In the genomic region with DNA sequence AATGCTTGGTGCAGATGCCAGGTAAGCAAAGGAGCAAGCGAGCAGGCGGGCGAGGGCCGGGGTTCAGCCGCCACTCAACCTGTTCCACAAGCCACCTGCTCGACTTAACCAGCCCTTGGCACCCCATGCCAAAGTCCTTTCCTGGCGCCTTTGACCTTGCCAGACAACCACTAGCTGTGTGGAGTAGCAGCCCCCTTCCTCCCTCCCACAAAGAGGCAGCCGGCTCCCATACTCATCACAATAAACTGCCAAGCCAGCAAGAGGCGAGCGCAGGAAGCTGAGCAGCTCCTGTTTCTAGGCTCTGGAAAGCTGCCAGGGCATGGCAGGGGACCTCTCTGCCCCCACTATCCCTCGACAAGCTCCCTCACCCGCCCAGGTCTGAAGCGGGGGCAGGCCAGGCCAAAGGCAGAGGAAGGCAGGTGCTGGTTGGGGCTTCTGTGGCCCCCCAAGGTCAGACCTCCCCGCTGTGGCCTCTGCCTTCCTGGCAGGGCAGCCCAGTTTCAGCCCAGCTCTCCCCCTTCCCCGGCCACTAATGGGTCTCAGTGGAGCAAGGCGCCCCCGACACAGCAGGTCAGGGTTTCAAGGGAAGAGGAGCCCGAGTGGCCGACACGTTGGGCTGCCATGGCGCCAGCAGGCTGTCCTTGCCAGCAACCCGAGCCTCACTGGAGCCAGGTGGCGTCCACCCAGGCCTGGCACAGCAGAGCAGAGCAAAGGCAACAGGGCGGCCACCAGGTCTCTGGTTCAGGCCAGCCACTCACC, we compare ENCODE assay signal across 18 cellular contexts.
A peak's percentile ranks its signal among the peaks of the same experiment; 100 is the strongest.
DNase-seq lines count a peak whose midpoint lies in the region; ATAC-seq lines count a peak whose summit lies in the region.
"Had no signal": no experiment of that assay in that cellular context is flagged by ENCODE, and none has a peak within 500 bp of the region (broad histone marks: within the 10 kb centered on the region; RNA-seq: fewer than 3 reads in every experiment).

No MANE protein-coding gene starts in this region.

- peaks cover 99% of the 10 kb centered on the region for H4K20me1 ChIP-seq in BLaER1

- H3K27ac ChIP-seq in BLaER1, result 0 out of 2 replicates have a peak overlapping the region, but pooled peaks have one; percentile 2
- H3K27ac ChIP-seq: vagina had no signal

- DNase-seq in NCI-H128 (lab: John Stamatoyannopoulos, UW; ENCODE audit: unreplicated experiment), result peak; percentile 85
- DNase-seq in NCI-H69 (lab: John Stamatoyannopoulos, UW), result peak; percentile 92
- DNase-seq in left kidney (ENCODE audit: low read depth, low spot score), result peak; percentile 63
- DNase-seq in NCI-H774 (lab: John Stamatoyannopoulos, UW), result no peak
- DNase-seq in DMS53 (lab: John Stamatoyannopoulos, UW), result no peak
- no peak for DNase-seq in SKM-1 treated with dmso at 0.1 percent for 144 hours (lab: John Stamatoyannopoulos, UW; ENCODE audit: unreplicated experiment)
- DNase-seq: activated CD4-positive, CD25-positive, alpha-beta regulatory T cell; activated naive CD4-positive, alpha-beta T cell; dermis blood vessel endothelial cell; kidney glomerular epithelial cell; NK-92 treated with Interleukin-12 subunit alpha and Interleukin-12 subunit beta, amount 100 ng/mL, for 24 hours; T-helper 1 cell had no signal

- peaks cover 42% of the 10 kb centered on the region for H3K4me1 ChIP-seq in BLaER1

- H3K27me3 ChIP-seq in BLaER1, result no peaks in the 10 kb centered on the region
- H3K27me3 ChIP-seq: vagina had no signal

- no peak for ATAC-seq in GM21717 (IDR thresholded peaks at IDR 0.05; ENCODE audit: unreplicated experiment)
- ATAC-seq: esophagus mucosa, HCT116, K562 had no signal

- H3K4me2 ChIP-seq in BLaER1, result no peak overlapping the region

- no peak overlapping the region for H3K9ac ChIP-seq in BLaER1

- H3K9me3 ChIP-seq in BLaER1, result no peaks in the 10 kb centered on the region
- H3K9me3 ChIP-seq: vagina had no signal

- H3K4me3 ChIP-seq in BLaER1, result no peak overlapping the region
- H3K4me3 ChIP-seq: K562, vagina had no signal

- H3K36me3 ChIP-seq in BLaER1, result peaks cover 45% of the 10 kb centered on the region
- H3K36me3 ChIP-seq: vagina had no signal

Comparison
In these comparisons a context has a peak if more than half of its experiments do, and no peak if none do; other contexts are left out.
1. DNase-seq: peak in NCI-H128 (single experiment), NCI-H69 (single experiment) and left kidney (single experiment); none in NCI-H774 (single experiment), DMS53 (single experiment) and SKM-1 treated with dmso at 0.1 percent for 144 hours (single experiment).